8 cellular contexts compared by ENCODE assay signal in genomic region chr13:46751811-46752635, GRCh38. TPM values are rescaled to one million over a fixed set of nuclear protein-coding genes. Genes with fewer than 3 reads are reported as not detected.
DNase-seq lines count a peak whose midpoint lies in the region; ATAC-seq and TF ChIP-seq lines count a peak whose summit lies in the region.

No MANE protein-coding gene starts in this region.

- H2AFZ ChIP-seq in osteoblast (ENCODE audit: low read length) = no peak overlapping the region

- H3K4me3 ChIP-seq in osteoblast (ENCODE audit: insufficient read depth, low read length) = no peak overlapping the region

- H3K36me3 ChIP-seq in osteoblast (ENCODE audit: insufficient read depth, low read length) = peaks cover 4% of the 10 kb centered on the region

- H3K4me1 ChIP-seq in osteoblast (ENCODE audit: insufficient read depth, low read length) = peaks cover 29% of the 10 kb centered on the region

- no peaks in the 10 kb centered on the region for H4K20me1 ChIP-seq in osteoblast (ENCODE audit: insufficient read depth, low read length)

- H3K9me3 ChIP-seq in osteoblast (ENCODE audit: low read depth, low read length) = no peaks in the 10 kb centered on the region

- H3K4me2 ChIP-seq in osteoblast (ENCODE audit: insufficient read depth, low read length) = peak overlapping the region; percentile 23

- TF ChIP-seq CTCF in osteoblast (IDR thresholded peaks at IDR 0.05; ENCODE audit: extremely low read depth, low read depth, low read length) = no peak

- ATAC-seq in GM18508 (IDR thresholded peaks at IDR 0.05; ENCODE audit: insufficient read depth, unreplicated experiment) (peak; percentile 85), HG02840 (IDR thresholded peaks at IDR 0.05; ENCODE audit: low FRiP score, unreplicated experiment) (peak; percentile 51)

- no peaks in the 10 kb centered on the region for H3K79me2 ChIP-seq in osteoblast (ENCODE audit: insufficient read depth, low read length)

- no peak overlapping the region for H3K27ac ChIP-seq in osteoblast (ENCODE audit: low read depth, low read length)

- DNase-seq in NOMO-1 treated with dmso at 0.1 percent for 144 hours (lab: John Stamatoyannopoulos, UW; ENCODE audit: unreplicated experiment) = peak; percentile 99
- DNase-seq in activated naive CD4-positive, alpha-beta T cell (lab: John Stamatoyannopoulos, UW) = peak in 3 of 4 experiments; percentile 3 to 5 (median 5)
- DNase-seq in osteoblast (ENCODE audit: insufficient read length, low spot score, missing footprints) = no peak
- DNase-seq in HuH-7 (ENCODE audit: low spot score) = no peak
- DNase-seq in 8988T = no peak
- no peak for DNase-seq in NCI-H2081 treated with DMSO at 0.1 percent for 48 hours (lab: John Stamatoyannopoulos, UW)

- no peaks in the 10 kb centered on the region for H3K27me3 ChIP-seq in osteoblast (ENCODE audit: insufficient read depth, low read length)

RNA-seq across cellular contexts. Expression of gene ESD, which starts 44.9 kb away (rescaled TPM):
- 130 and 141 TPM in 2 replicates for total RNA-seq in osteoblast

Comparison
In these comparisons a context has a peak if more than half of its experiments do, and no peak if none do; other contexts are left out.
1. DNase-seq: peak in NOMO-1 treated with dmso at 0.1 percent for 144 hours (single experiment) and activated naive CD4-positive, alpha-beta T cell (3 of 4); none in osteoblast (single experiment), HuH-7 (single experiment), 8988T (single experiment) and NCI-H2081 treated with DMSO at 0.1 percent for 48 hours (single experiment).